Comparison of ENCODE assay signal across 26 cellular contexts in the genomic region with DNA sequence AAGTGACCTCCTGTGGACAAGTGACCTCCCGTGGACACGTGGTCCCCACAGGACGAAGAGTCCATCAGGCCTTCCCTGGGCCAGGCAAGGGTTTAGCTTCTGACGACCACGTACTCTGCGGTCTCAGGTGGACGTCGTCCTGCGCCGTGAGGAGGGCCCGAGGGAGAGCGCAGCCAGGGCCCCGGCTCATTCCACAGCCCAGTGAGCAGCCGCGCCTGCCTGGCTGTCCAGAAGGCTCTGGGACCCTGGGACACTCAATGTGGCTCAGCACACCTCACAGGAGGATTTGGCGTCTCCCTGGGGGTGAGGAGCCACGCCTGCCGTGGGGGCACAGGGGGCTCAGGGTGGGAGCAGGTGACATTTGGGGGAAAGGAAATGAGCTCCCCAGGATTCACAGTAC.
A peak's percentile ranks its signal among the peaks of the same experiment; 100 is the strongest.
DNase-seq lines count a peak whose midpoint lies in the region; ATAC-seq, FAIRE-seq and TF ChIP-seq lines count a peak whose summit lies in the region.
"Had no signal": no experiment of that assay in that cellular context is flagged by ENCODE, and none has a peak within 500 bp of the region (broad histone marks: within the 10 kb centered on the region; RNA-seq: fewer than 3 reads in every experiment).

No MANE protein-coding gene starts in this region.

- H3K4me1 Mint-ChIP-seq in Caco-2 (ENCODE audit: low read depth, unreplicated experiment), result peaks cover 12% of the 10 kb centered on the region

- no peaks in the 10 kb centered on the region for H3K9me3 Mint-ChIP-seq in Caco-2 (ENCODE audit: unreplicated experiment)
- no peaks in the 10 kb centered on the region for H3K9me3 Mint-ChIP-seq in activated naive CD4-positive, alpha-beta T cell treated with anti-CD3 and anti-CD28 coated beads, Interleukin-2, amount 50 U/mL, for 72 hours
- H3K9me3 Mint-ChIP-seq: CD4-positive, alpha-beta T cell; CD8-positive, alpha-beta T cell had no signal

- CTCF ChIA-PET in Caco-2 (lab: Charles Lee), result no interaction called here

- no peak overlapping the region for H3K27ac ChIP-seq in right cardiac atrium (ENCODE audit: low read length)
- H3K27ac ChIP-seq in left ventricle myocardium inferior (replicated peaks), result no peak overlapping the region
- no peak overlapping the region for H3K27ac ChIP-seq in kidney (ENCODE audit: low read depth in 2 of 2, low read length in 2 of 2)
- H3K27ac ChIP-seq: BLaER1 treated with 17β-estradiol and CSF1 and Interleukin-3, amounts not matched to agents 10 nM and 100 nM; C4-2B had no signal

- FAIRE-seq in kidney (lab: Jason Lieb, UNC), result no peak
- FAIRE-seq: A204.1, GM12878, GM12892, GM18507, GM19239 had no signal

- H3K9ac ChIP-seq in kidney (ENCODE audit: low read length in 2 of 2), result no peak overlapping the region
- H3K9ac ChIP-seq: BLaER1 treated with 17β-estradiol and CSF1 and Interleukin-3, amounts not matched to agents 10 nM and 100 nM had no signal

- no peak for ATAC-seq in right cardiac atrium
- no peak for ATAC-seq in GM21619 (IDR thresholded peaks at IDR 0.05; ENCODE audit: unreplicated experiment)
- no peak for ATAC-seq in activated naive CD4-positive, alpha-beta T cell treated with anti-CD3 and anti-CD28 coated beads, Interleukin-2, amount 50 U/mL, for 72 hours
- ATAC-seq: CD8-positive, alpha-beta T cell; GM12878 had no signal

- no TSS peak for BruUV-seq in Caco-2 (replicated peaks; lab: Mats Ljungman, UMichigan)

- no peaks in the 10 kb centered on the region for H3K36me3 ChIP-seq in left ventricle myocardium inferior
- H3K36me3 ChIP-seq in Caco-2 (ENCODE audit: control insufficient read depth, insufficient read depth, low read length), result no peaks in the 10 kb centered on the region
- H3K36me3 ChIP-seq in kidney (ENCODE audit: control insufficient read depth in 1 of 2, insufficient read depth in 2 of 2, low read length in 2 of 2), result no peaks in the 10 kb centered on the region
- H3K36me3 ChIP-seq: BE2C; BLaER1 treated with 17β-estradiol and CSF1 and Interleukin-3, amounts not matched to agents 10 nM and 100 nM had no signal

- WGBS in right cardiac atrium, result 90% methylated on average over 18 of the region's 18 CpGs

- DNase-seq in right cardiac atrium (peak in 2 of 3 donors; percentile 36 to 38), left ventricle myocardium inferior (no peak), Caco-2 (no peak), kidney (peak; percentile 68), cortex of kidney (lab: John Stamatoyannopoulos, UW) (no peak)
- DNase-seq in activated naive CD4-positive, alpha-beta T cell treated with anti-CD3 and anti-CD28 coated beads, Interleukin-2, amount 50 U/mL, for 72 hours (ENCODE audit: low spot score in 2 of 2), result no peak
- DNase-seq: 8988T; ACHN; BE2C; CD4-positive, alpha-beta T cell; CD8-positive, alpha-beta T cell; DMS 273 treated with DMSO at 0.1 percent for 48 hours; DMS153; DMS53; DMS79; DND-41; EL; GDM1 had no signal

- H3K27me3 ChIP-seq in right cardiac atrium (ENCODE audit: control insufficient read depth, insufficient read depth), result no peaks in the 10 kb centered on the region
- H3K27me3 ChIP-seq in left ventricle myocardium inferior (ENCODE audit: low read depth), result peaks cover 41% of the 10 kb centered on the region
- no peaks in the 10 kb centered on the region for H3K27me3 ChIP-seq in Caco-2 (replicated peaks; ENCODE audit: control insufficient read depth, insufficient read depth, low read length)
- H3K27me3 ChIP-seq: BE2C had no signal

- no peaks in the 10 kb centered on the region for H3K4me1 ChIP-seq in right cardiac atrium (ENCODE audit: control insufficient read depth, insufficient read depth, low read length)
- H3K4me1 ChIP-seq in left ventricle myocardium inferior, result peaks cover 17% of the 10 kb centered on the region
- H3K4me1 ChIP-seq in Caco-2, result peaks cover 38% of the 10 kb centered on the region
- peaks cover 0 to 7% of the 10 kb centered on the region in 2 donors for H3K4me1 ChIP-seq in kidney (ENCODE audit: control insufficient read depth in 1 of 2, insufficient read depth in 1 of 2, low read depth in 1 of 2, low read length in 2 of 2)
- H3K4me1 ChIP-seq: BE2C had no signal

- no peak for TF ChIP-seq CTCF in left ventricle myocardium inferior (IDR thresholded peaks at IDR 0.05; ENCODE audit: borderline replicate concordance)
- TF ChIP-seq CTCF in Caco-2 (IDR thresholded peaks at IDR 0.05; ENCODE audit: insufficient read depth in 1 of 2, low read depth in 1 of 2, low read length in 1 of 2, severe bottlenecking in 1 of 2, unreplicated experiment in 1 of 2), result no peak
- TF ChIP-seq CTCF in kidney (IDR thresholded peaks at IDR 0.05; ENCODE audit: borderline replicate concordance, extremely low read depth, insufficient read depth), result no peak

- peak overlapping the region; percentile 34 for H3K27ac Mint-ChIP-seq in Caco-2 (ENCODE audit: unreplicated experiment)
- no peak overlapping the region for H3K27ac Mint-ChIP-seq in activated naive CD4-positive, alpha-beta T cell treated with anti-CD3 and anti-CD28 coated beads, Interleukin-2, amount 50 U/mL, for 72 hours
- H3K27ac Mint-ChIP-seq: CD4-positive, alpha-beta T cell; CD8-positive, alpha-beta T cell had no signal

- intact Hi-C loops in right cardiac atrium (cut with DNase I), result no loop called here
- intact Hi-C loops in left ventricle myocardium inferior (cut with micrococcal nuclease), result no loop called here
- intact Hi-C loops in Caco-2 (cut with micrococcal nuclease; ENCODE audit: unreplicated experiment), result no loop called here
- intact Hi-C loops in kidney (cut with DNase I), result no loop called here

- H3K27me3 Mint-ChIP-seq in Caco-2 (ENCODE audit: insufficient read depth, unreplicated experiment), result no peaks in the 10 kb centered on the region
- H3K27me3 Mint-ChIP-seq: CD4-positive, alpha-beta T cell had no signal

- peaks cover 5% of the 10 kb centered on the region for H3K36me3 Mint-ChIP-seq in Caco-2 (ENCODE audit: insufficient read depth, unreplicated experiment)
- H3K36me3 Mint-ChIP-seq in activated naive CD4-positive, alpha-beta T cell treated with anti-CD3 and anti-CD28 coated beads, Interleukin-2, amount 50 U/mL, for 72 hours, result no peaks in the 10 kb centered on the region
- H3K36me3 Mint-ChIP-seq: CD8-positive, alpha-beta T cell had no signal

- H3K4me3 ChIP-seq in right cardiac atrium (ENCODE audit: low read length), result no peak overlapping the region
- H3K4me3 ChIP-seq in left ventricle myocardium inferior, result no peak overlapping the region
- no peak overlapping the region for H3K4me3 ChIP-seq in Caco-2 (ENCODE audit: low read depth, low read length)
- H3K4me3 ChIP-seq in kidney (ENCODE audit: low read length in 2 of 2), result no peak overlapping the region
- H3K4me3 ChIP-seq: BLaER1 treated with 17β-estradiol and CSF1 and Interleukin-3, amounts not matched to agents 10 nM and 100 nM; GM12878 had no signal

- POLR2A ChIA-PET in Caco-2 (lab: Charles Lee), result no interaction called here

- H3K9me3 ChIP-seq in right cardiac atrium (ENCODE audit: control insufficient read depth, low read length), result no peaks in the 10 kb centered on the region
- H3K9me3 ChIP-seq in left ventricle myocardium inferior (replicated peaks), result no peaks in the 10 kb centered on the region
- H3K9me3 ChIP-seq in Caco-2, result 0 out of 2 replicates have a peak, but pooled peaks cover 1% of the 10 kb centered on the region
- H3K9me3 ChIP-seq in kidney (ENCODE audit: control insufficient read depth in 1 of 2, low read length in 2 of 2), result no peaks in the 10 kb centered on the region
- H3K9me3 ChIP-seq: BE2C; BLaER1 treated with 17β-estradiol and CSF1 and Interleukin-3, amounts not matched to agents 10 nM and 100 nM had no signal

- no peak overlapping the region for H3K4me3 Mint-ChIP-seq in Caco-2 (ENCODE audit: unreplicated experiment)
- H3K4me3 Mint-ChIP-seq: CD4-positive, alpha-beta T cell; CD8-positive, alpha-beta T cell had no signal

Comparison
In these comparisons a context has a peak if more than half of its experiments do, and no peak if none do; other contexts are left out.
1. DNase-seq: peak in right cardiac atrium (2 of 3) and kidney (single experiment); none in left ventricle myocardium inferior (single experiment), Caco-2 (0 of 2), activated naive CD4-positive, alpha-beta T cell treated with anti-CD3 and anti-CD28 coated beads, Interleukin-2, amount 50 U/mL, for 72 hours (0 of 2) and cortex of kidney (single experiment).